1 cellular context compared by ENCODE assay signal in genomic region chr11:49995559-49995958, GRCh38.
TF ChIP-seq lines count a peak whose summit lies in the region.

No MANE protein-coding gene starts in this region.

TF ChIP-seq in endothelial cell of umbilical vein, 7 proteins besides CTCF, POLR2A, EP300 and RAD21 (continued from another document):
- TF ChIP-seq JUN (IDR thresholded peaks at IDR 0.05; ENCODE audit: borderline replicate concordance, insufficient read depth, insufficient read length, low read depth) (no peak), FOS (IDR thresholded peaks at IDR 0.05; ENCODE audit: borderline replicate concordance, insufficient read depth, low read length) (no peak), EZH2 (IDR thresholded peaks at IDR 0.05; ENCODE audit: borderline replicate concordance, low read depth, low read length, severe bottlenecking) (no peak), POLR2AphosphoS5 (IDR thresholded peaks at IDR 0.05; ENCODE audit: insufficient read depth, low read depth, low read length) (no peak), MYC (IDR thresholded peaks at IDR 0.05; ENCODE audit: low read depth, low read length) (no peak), GATA2 (IDR thresholded peaks at IDR 0.05; ENCODE audit: insufficient read depth, insufficient read length, low read depth, low read length) (no peak)
